ENCODE assay signal across 9 cellular contexts in genomic region chr2:233059797-233060499, GRCh38. TPM values are rescaled to one million over a fixed set of nuclear protein-coding genes. Genes with fewer than 3 reads are reported as not detected.
DNase-seq lines count a peak whose midpoint lies in the region; ATAC-seq, FAIRE-seq and TF ChIP-seq lines count a peak whose summit lies in the region.
"Had no signal": no experiment of that assay in that cellular context is flagged by ENCODE, and none has a peak within 500 bp of the region (broad histone marks: within the 10 kb centered on the region; RNA-seq: fewer than 3 reads in every experiment).

Gene INPP5D, plus strand, starts transcription at chr2:233060342. Its CDS starts 137 bp downstream, at chr2:233060479.

- H3K27ac Mint-ChIP-seq in astrocyte (ENCODE audit: unreplicated experiment), result no peak within 1 kb of the TSS

- intact Hi-C loops in A673 (cut with micrococcal nuclease; ENCODE audit: unreplicated experiment), result loop anchor here (10.0 kb wide), 1 partner anchor 455 kb away; no protein-coding TSS in a partner anchor

- no peak within 1 kb of the TSS for H2AFZ ChIP-seq in astrocyte (ENCODE audit: low read depth, low read length)

- H4K20me1 ChIP-seq in astrocyte (ENCODE audit: insufficient read depth, low read length), result no peaks in the 10 kb centered on the region

- POLR2A ChIA-PET in A673 (lab: Charles Lee; ENCODE audit: low non-redundant PET), result no interaction called here

- BruUV-seq in A673 (replicated peaks; lab: Mats Ljungman, UMichigan), result no TSS peak

- peaks cover 24% of the 10 kb centered on the region for H3K27me3 Mint-ChIP-seq in astrocyte (ENCODE audit: low read depth, unreplicated experiment)

- H3K9me3 ChIP-seq in astrocyte (ENCODE audit: insufficient read depth, low read depth, low read length) (no peaks in the 10 kb centered on the region), muscle layer of colon (ENCODE audit: low read length) (no peaks in the 10 kb centered on the region), suprapubic skin (no peaks in the 10 kb centered on the region), A673 (ENCODE audit: low read depth, low read length, poor library complexity, severe bottlenecking) (no peaks in the 10 kb centered on the region)
- H3K9me3 ChIP-seq: SJSA1 had no signal

- H3K27ac ChIP-seq in astrocyte (ENCODE audit: low read depth, low read length), result no peak within 1 kb of the TSS
- peak within 1 kb of the TSS; percentile 23 for H3K27ac ChIP-seq in muscle layer of colon (ENCODE audit: low read depth, low read length)
- peak within 1 kb of the TSS; percentile 67 for H3K27ac ChIP-seq in suprapubic skin
- no peak within 1 kb of the TSS for H3K27ac ChIP-seq in A673 (ENCODE audit: low read depth, low read length, poor library complexity, severe bottlenecking)
- H3K27ac ChIP-seq: SJSA1 had no signal

- H3K4me2 ChIP-seq in astrocyte (ENCODE audit: low read length), result no peak within 1 kb of the TSS

- no peak within 1 kb of the TSS for H3K4me3 ChIP-seq in astrocyte (ENCODE audit: insufficient read depth, low read depth, low read length)
- peak within 1 kb of the TSS; percentile 27 to 52 for H3K4me3 ChIP-seq in muscle layer of colon (ENCODE audit: low read depth in 1 of 2, low read length in 2 of 2)
- H3K4me3 ChIP-seq in suprapubic skin, result peak within 1 kb of the TSS; percentile 43
- H3K4me3 ChIP-seq in A673 (ENCODE audit: low read depth, low read length, poor library complexity, severe bottlenecking), result no peak within 1 kb of the TSS
- H3K4me3 ChIP-seq: SJSA1 had no signal

- H3K4me1 Mint-ChIP-seq in astrocyte (ENCODE audit: low read depth, unreplicated experiment), result peaks cover 2% of the 10 kb centered on the region

- no peak within 1 kb of the TSS for H3K4me3 Mint-ChIP-seq in astrocyte (ENCODE audit: unreplicated experiment)

- peaks cover 1% of the 10 kb centered on the region for H3K36me3 Mint-ChIP-seq in astrocyte (ENCODE audit: low read depth, unreplicated experiment)

- CTCF ChIA-PET in A673 (lab: Charles Lee), result no interaction called here

- TF ChIP-seq POLR2A in suprapubic skin (IDR thresholded peaks at IDR 0.05), result no peak

- H3K79me2 ChIP-seq in astrocyte (ENCODE audit: insufficient read depth, low read length), result no peaks in the 10 kb centered on the region

- no peak for TF ChIP-seq EP300 in suprapubic skin (IDR thresholded peaks at IDR 0.05)

- no peak within 1 kb of the TSS for H3K9ac ChIP-seq in astrocyte (ENCODE audit: low read length)
- H3K9ac ChIP-seq in muscle layer of colon (ENCODE audit: low read length), result no peak within 1 kb of the TSS

- ATAC-seq in GM18873 (IDR thresholded peaks at IDR 0.05; ENCODE audit: low FRiP score, unreplicated experiment), result peak; percentile 38
- ATAC-seq in HG03103 (IDR thresholded peaks at IDR 0.05; ENCODE audit: low read depth, unreplicated experiment), result peak; percentile 38

- H3K27me3 ChIP-seq in astrocyte (ENCODE audit: insufficient read depth, low read length) (no peaks in the 10 kb centered on the region), muscle layer of colon (ENCODE audit: control insufficient read depth in 1 of 2, insufficient read depth in 2 of 2, low read length in 2 of 2) (no peaks in the 10 kb centered on the region), suprapubic skin (no peaks in the 10 kb centered on the region), A673 (replicated peaks; ENCODE audit: insufficient read depth, low read depth, low read length, poor library complexity) (no peaks in the 10 kb centered on the region)
- H3K27me3 ChIP-seq: SJSA1 had no signal

- DNase-seq in T-helper 2 cell (peak; percentile 33 to 94 (median 64)), astrocyte (ENCODE audit: low read depth) (no peak), suprapubic skin (ENCODE audit: low spot score in 2 of 2) (peak; percentile 58 to 80), NCI-H2227 treated with DMSO at 0.1 percent for 48 hours (lab: John Stamatoyannopoulos, UW) (no peak), A673 (ENCODE audit: low spot score) (no peak)

- no peak for FAIRE-seq in astrocyte (lab: Jason Lieb, UNC)

- TF ChIP-seq CTCF in astrocyte (IDR thresholded peaks at IDR 0.05; ENCODE audit: insufficient read depth, low read depth, low read length) (no peak), suprapubic skin (IDR thresholded peaks at IDR 0.05) (no peak), A673 (conservative IDR thresholded peaks at IDR 0.05; ENCODE audit: low read depth, low read length) (no peak)

- H3K36me3 ChIP-seq in astrocyte (ENCODE audit: insufficient read depth, low read length) (no peaks in the 10 kb centered on the region), muscle layer of colon (ENCODE audit: insufficient read depth, low read length) (no peaks in the 10 kb centered on the region), suprapubic skin (no peaks in the 10 kb centered on the region), A673 (ENCODE audit: insufficient read depth, low read length, poor library complexity, severe bottlenecking) (no peaks in the 10 kb centered on the region)
- H3K36me3 ChIP-seq: SJSA1 had no signal

- H3K4me1 ChIP-seq in astrocyte (ENCODE audit: insufficient read depth, low read length), result no peaks in the 10 kb centered on the region
- no peaks in the 10 kb centered on the region for H3K4me1 ChIP-seq in muscle layer of colon (ENCODE audit: insufficient read depth, low read length)
- H3K4me1 ChIP-seq in suprapubic skin, result peaks cover 21% of the 10 kb centered on the region
- no peaks in the 10 kb centered on the region for H3K4me1 ChIP-seq in A673 (ENCODE audit: insufficient read depth, low read length, poor library complexity, severe bottlenecking)

- 89% methylated on average over 13 of the region's 26 CpGs for WGBS in suprapubic skin

- no peaks in the 10 kb centered on the region for H3K9me3 Mint-ChIP-seq in astrocyte (ENCODE audit: unreplicated experiment)

RNA-seq across cellular contexts. Expression of gene INPP5D, which starts in this region (rescaled TPM):
- 8.9 and 14.7 TPM in 2 replicates for total RNA-seq in astrocyte
- total RNA-seq in suprapubic skin, result 10 to 100 TPM in 2 of 4 donors, 1 to 10 TPM in 2; 6.5 to 18.7 (median 11.5) TPM
- total RNA-seq in A673 (2021), result 2.3 and 3.0 TPM in 2 replicates

Comparison
In these comparisons a context has a peak if more than half of its experiments do, and no peak if none do; other contexts are left out.
1. DNase-seq: peak in T-helper 2 cell (5 of 5) and suprapubic skin (2 of 2); none in astrocyte (single experiment), NCI-H2227 treated with DMSO at 0.1 percent for 48 hours (single experiment) and A673 (single experiment).
2. H3K27ac ChIP-seq: peak in muscle layer of colon (single experiment) and suprapubic skin (single experiment); none in astrocyte (single experiment) and A673 (single experiment).
3. H3K4me3 ChIP-seq: peak in muscle layer of colon (2 of 2) and suprapubic skin (single experiment); none in astrocyte (single experiment) and A673 (single experiment).